Comparison of ENCODE assay signal across 9 cellular contexts in the genomic region with DNA sequence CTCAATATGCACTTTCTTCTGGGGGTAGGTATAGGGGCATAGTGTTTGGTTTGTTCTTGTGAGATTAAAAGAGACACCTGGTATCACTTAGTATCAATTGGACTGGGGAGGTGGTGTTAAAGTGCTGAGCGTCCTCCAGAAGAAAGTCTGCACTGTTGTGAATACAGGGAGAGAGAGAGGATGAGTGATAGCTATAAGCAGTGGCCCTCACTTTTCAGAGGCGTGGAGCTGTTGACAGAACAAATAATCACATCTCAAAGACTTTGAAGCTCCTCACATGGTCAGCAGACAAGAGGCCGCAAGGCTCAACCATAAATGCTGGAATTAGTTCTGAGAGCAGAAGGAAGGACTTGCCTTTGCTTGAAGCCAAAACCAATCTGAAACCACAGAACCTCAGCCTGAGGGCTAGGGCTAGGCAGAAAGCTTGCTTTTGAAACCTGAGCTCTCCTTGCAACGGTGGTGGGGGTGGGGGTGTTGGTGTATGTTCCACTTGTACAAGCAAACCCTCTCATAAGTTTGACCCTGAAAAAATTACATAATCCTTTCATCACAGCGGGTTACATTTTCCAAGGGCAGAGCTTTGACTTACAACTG.
A peak's percentile ranks its signal among the peaks of the same experiment; 100 is the strongest.
DNase-seq lines count a peak whose midpoint lies in the region; ATAC-seq and TF ChIP-seq lines count a peak whose summit lies in the region.
"Had no signal": no experiment of that assay in that cellular context is flagged by ENCODE, and none has a peak within 500 bp of the region (broad histone marks: within the 10 kb centered on the region; RNA-seq: fewer than 3 reads in every experiment).

No MANE protein-coding gene starts in this region.

- H3K4me3 ChIP-seq in BE2C (ENCODE audit: low read depth, low read length) (no peak overlapping the region), spleen (no peak overlapping the region)

- H3K9me3 ChIP-seq in BE2C (no peaks in the 10 kb centered on the region), spleen (no peaks in the 10 kb centered on the region)

- no peaks in the 10 kb centered on the region; the same call in 1 of the 2 replicates for H3K4me1 ChIP-seq in BE2C
- no peaks in the 10 kb centered on the region for H3K4me1 ChIP-seq in spleen

- peak; percentile 33 for DNase-seq in DMS79 treated with DMSO at 0.1 percent for 48 hours (lab: John Stamatoyannopoulos, UW)
- DNase-seq in NCI-H2227 (lab: John Stamatoyannopoulos, UW; ENCODE audit: unreplicated experiment) = peak; percentile 48
- DNase-seq in fibroblast of gingiva (ENCODE audit: low read depth) = peak; percentile 24
- DNase-seq in RPMI8226 = no peak
- DNase-seq in glomerular visceral epithelial cell (ENCODE audit: extremely low spot score) = no peak
- DNase-seq in BE2C = no peak
- no peak for DNase-seq in spleen
- DNase-seq: posterior cingulate gyrus had no signal

- TF ChIP-seq CTCF in BE2C (IDR thresholded peaks at IDR 0.05; ENCODE audit: low read depth, low read length) = no peak
- no peak for TF ChIP-seq CTCF in spleen (IDR thresholded peaks at IDR 0.05 in 8 of 11, conservative IDR thresholded peaks at IDR 0.05 in 3 of 11)

- peak; percentile 57 for ATAC-seq in GM21447 (IDR thresholded peaks at IDR 0.05; ENCODE audit: unreplicated experiment)

- no peak for TF ChIP-seq POLR2A in spleen (IDR thresholded peaks at IDR 0.05)

- intact Hi-C loops in spleen (cut with DNase I; ENCODE audit: low total_unique reads) = no loop called here

- no peak overlapping the region for H3K27ac ChIP-seq in spleen

- H3K36me3 ChIP-seq in BE2C (no peaks in the 10 kb centered on the region), spleen (no peaks in the 10 kb centered on the region)

- WGBS in spleen, 5 donors = 61 to 73% (median 63%) methylated on average over 5 of the region's 5 CpGs

- H3K27me3 ChIP-seq in BE2C (no peaks in the 10 kb centered on the region), spleen (replicated peaks in 1 of 7) (no peaks in the 10 kb centered on the region)

Comparison
In these comparisons a context has a peak if more than half of its experiments do, and no peak if none do; other contexts are left out.
1. DNase-seq: peak in DMS79 treated with DMSO at 0.1 percent for 48 hours (single experiment), NCI-H2227 (single experiment) and fibroblast of gingiva (single experiment); none in RPMI8226 (single experiment), glomerular visceral epithelial cell (single experiment), BE2C (single experiment) and spleen (single experiment).